ENCODE assay signal across 8 cellular contexts in genomic region chr16:55508941-55509920, GRCh38. TPM values are rescaled to one million over a fixed set of nuclear protein-coding genes. Genes with fewer than 3 reads are reported as not detected.
DNase-seq lines count a peak whose midpoint lies in the region; ATAC-seq and TF ChIP-seq lines count a peak whose summit lies in the region.

LPCAT2 (plus strand) TSS chr16:55509072; CDS start chr16:55509182, 110 bp downstream.

- peaks cover 0 to 19% (median 8%) of the 10 kb centered on the region in 12 donors for H3K9me3 ChIP-seq in heart left ventricle

- peak within 1 kb of the TSS; percentile 20 to 88 (median 72) for H3K27ac ChIP-seq in heart left ventricle

- TF ChIP-seq CTCF in AG09319 (IDR thresholded peaks at IDR 0.05; ENCODE audit: low read depth, low read length) (no peak; the same call in 1 of the 2 replicates), heart left ventricle (IDR thresholded peaks at IDR 0.05) (no peak)

- H3K4me1 ChIP-seq in heart left ventricle = peaks cover 0 to 25% (median under 1%) of the 10 kb centered on the region in 12 donors

- no peaks in the 10 kb centered on the region for H3K27me3 ChIP-seq in heart left ventricle

- peak in 1 of 2 donors; percentile 85 for TF ChIP-seq POLR2A in heart left ventricle (IDR thresholded peaks at IDR 0.05)

- H3K36me3 ChIP-seq in heart left ventricle = peaks cover 0 to 33% (median 8%) of the 10 kb centered on the region in 9 donors

- intact Hi-C loops in heart left ventricle (cut with DNase I) = loop anchor here in 1 of 10 donors (5.0 kb wide), 1 partner anchor 33 kb away; no protein-coding TSS in a partner anchor

- DNase-seq in AG09319 (ENCODE audit: extremely low read depth, low read depth) (peak; percentile 59), H4 (ENCODE audit: low spot score) (peak; percentile 45), NCI-H82 (lab: John Stamatoyannopoulos, UW) (peak; percentile 81), amniotic epithelial cell (ENCODE audit: low read depth) (peak; percentile 76), heart left ventricle (peak; percentile 82 to 94 (median 90)), occipital lobe (lab: John Stamatoyannopoulos, UW) (peak; percentile 26), ureter (ENCODE audit: low spot score) (peak; percentile 83)

- 2 to 11% (median 4%) methylated on average over 21 to 61 of the region's 61 CpGs for WGBS in heart left ventricle, 4 donors

- H3K4me3 ChIP-seq in heart left ventricle = peak within 1 kb of the TSS; percentile 44 to 79 (median 72)

- ATAC-seq in heart left ventricle (peak; percentile 84 to 98 (median 96)), GM18868 (IDR thresholded peaks at IDR 0.05; ENCODE audit: unreplicated experiment) (no peak)

RNA-seq across cellular contexts. Expression of gene LPCAT2, which starts in this region (rescaled TPM):
- total RNA-seq in H4 (2014; rRNA removed; shearing (Covaris generic)) = 10.0 and 11.7 TPM in 2 replicates
- total RNA-seq in heart left ventricle (10 to 100 TPM in 3 of 9 donors, 1 to 10 TPM in 6; 4.1 to 13.6 (median 7.6) TPM), occipital lobe (3.1 TPM), ureter (23.6 TPM)
- 1 to 10 TPM; 3.8 to 5.2 TPM for polyA plus RNA-seq in heart left ventricle

Comparison
In these comparisons a context has a peak if more than half of its experiments do, and no peak if none do; other contexts are left out.
1. DNase-seq: peak in every context shown above with its lines; median percentile 90 in heart left ventricle; 83 in ureter; 81 in NCI-H82; 76 in amniotic epithelial cell; 59 in AG09319; 45 in H4; 26 in occipital lobe.